15 cellular contexts compared by ENCODE assay signal in genomic region chr11:96257036-96257435, GRCh38.
DNase-seq lines count a peak whose midpoint lies in the region; ATAC-seq and TF ChIP-seq lines count a peak whose summit lies in the region.
"Had no signal": no experiment of that assay in that cellular context is flagged by ENCODE, and none has a peak within 500 bp of the region (broad histone marks: within the 10 kb centered on the region; RNA-seq: fewer than 3 reads in every experiment).

No MANE protein-coding gene starts in this region.

- H3K4me3 Mint-ChIP-seq in activated T-cell treated with anti-CD3 and anti-CD28 coated beads, Interleukin-2, amount 50 U/mL, for 24 hours, result peak overlapping the region; percentile 44
- H3K4me3 Mint-ChIP-seq in effector memory CD8-positive, alpha-beta T cell, result peak overlapping the region; percentile 63 to 78
- H3K4me3 Mint-ChIP-seq in stimulated activated naive B cell treated with anti-CD40 and anti-IgM and Interleukin-4, amounts not matched to agents 10 μg/mL and 1 μg/mL and 100 μg/mL, for 72 hours, result peak overlapping the region in 1 of 2 donors; percentile 57
- no peak overlapping the region for H3K4me3 Mint-ChIP-seq in endothelial cell (ENCODE audit: unreplicated experiment)

- H3K9me3 ChIP-seq in sigmoid colon, result no peaks in the 10 kb centered on the region

- TF ChIP-seq POLR2A in sigmoid colon (IDR thresholded peaks at IDR 0.05), result no peak

- no peak for TF ChIP-seq CTCF in sigmoid colon (IDR thresholded peaks at IDR 0.05)
- TF ChIP-seq CTCF in endothelial cell (IDR thresholded peaks at IDR 0.05; ENCODE audit: unreplicated experiment), result no peak

- ATAC-seq in effector memory CD8-positive, alpha-beta T cell (replicated peaks), result no peak
- ATAC-seq in stimulated activated naive B cell treated with anti-CD40 and anti-IgM and Interleukin-4, amounts not matched to agents 10 μg/mL and 1 μg/mL and 100 μg/mL, for 72 hours (replicated peaks), result no peak

- H3K4me1 Mint-ChIP-seq in activated T-cell treated with anti-CD3 and anti-CD28 coated beads, Interleukin-2, amount 50 U/mL, for 24 hours (ENCODE audit: low read depth), result peaks cover 92% of the 10 kb centered on the region
- H3K4me1 Mint-ChIP-seq in effector memory CD8-positive, alpha-beta T cell (ENCODE audit: low read depth in 2 of 2), result peaks cover 63 to 77% of the 10 kb centered on the region in 2 donors
- H3K4me1 Mint-ChIP-seq in stimulated activated naive B cell treated with anti-CD40 and anti-IgM and Interleukin-4, amounts not matched to agents 10 μg/mL and 1 μg/mL and 100 μg/mL, for 72 hours, result peaks cover 48 to 86% of the 10 kb centered on the region in 2 donors
- H3K4me1 Mint-ChIP-seq in endothelial cell (ENCODE audit: unreplicated experiment), result peaks cover 57% of the 10 kb centered on the region

- no peak overlapping the region for H3K27ac ChIP-seq in sigmoid colon
- H3K27ac ChIP-seq: PC-9 had no signal

- intact Hi-C loops in sigmoid colon (cut with DNase I), result no loop called here

- H3K27me3 ChIP-seq in sigmoid colon, result no peaks in the 10 kb centered on the region

- no peaks in the 10 kb centered on the region for H3K9me3 Mint-ChIP-seq in activated T-cell treated with anti-CD3 and anti-CD28 coated beads, Interleukin-2, amount 50 U/mL, for 24 hours
- H3K9me3 Mint-ChIP-seq in effector memory CD8-positive, alpha-beta T cell, result no peaks in the 10 kb centered on the region
- H3K9me3 Mint-ChIP-seq in stimulated activated naive B cell treated with anti-CD40 and anti-IgM and Interleukin-4, amounts not matched to agents 10 μg/mL and 1 μg/mL and 100 μg/mL, for 72 hours, result peaks cover 0 to 2% of the 10 kb centered on the region in 2 donors
- no peaks in the 10 kb centered on the region for H3K9me3 Mint-ChIP-seq in endothelial cell (ENCODE audit: unreplicated experiment)

- H3K4me1 ChIP-seq in sigmoid colon, result peaks cover 0 to 37% (median 18%) of the 10 kb centered on the region in 4 donors

- TF ChIP-seq EP300 in sigmoid colon (IDR thresholded peaks at IDR 0.05), result no peak

- H3K27ac Mint-ChIP-seq in activated T-cell treated with anti-CD3 and anti-CD28 coated beads, Interleukin-2, amount 50 U/mL, for 24 hours, result peak overlapping the region; percentile 94
- peak overlapping the region; percentile 92 to 94 for H3K27ac Mint-ChIP-seq in effector memory CD8-positive, alpha-beta T cell
- peak overlapping the region; percentile 93 for H3K27ac Mint-ChIP-seq in stimulated activated naive B cell treated with anti-CD40 and anti-IgM and Interleukin-4, amounts not matched to agents 10 μg/mL and 1 μg/mL and 100 μg/mL, for 72 hours
- no peak overlapping the region for H3K27ac Mint-ChIP-seq in endothelial cell (ENCODE audit: unreplicated experiment)

- no peak for DNase-seq in activated T-cell treated with anti-CD3 and anti-CD28 coated beads, Interleukin-2, amount 50 U/mL, for 24 hours
- no peak for DNase-seq in activated T-cell treated with anti-CD3 and anti-CD28 coated beads for 4 hours
- DNase-seq in OCI-M1 (lab: John Stamatoyannopoulos, UW), result peak; percentile 53
- no peak for DNase-seq in effector memory CD8-positive, alpha-beta T cell
- DNase-seq in stimulated activated naive B cell treated with anti-CD40 and anti-IgM and Interleukin-4, amounts not matched to agents 10 μg/mL and 1 μg/mL and 100 μg/mL, for 72 hours, result no peak
- no peak for DNase-seq in amniotic stem cell (lab: John Stamatoyannopoulos, UW)
- DNase-seq in sigmoid colon, result no peak
- DNase-seq in endothelial cell (ENCODE audit: low spot score), result no peak
- DNase-seq: cortex of kidney; foreskin melanocyte; GOT3; NCI-H1930; PC-9; posterior cingulate gyrus; stimulated activated CD4-positive, alpha-beta T cell treated with anti-CD3 and anti-CD28 coated beads, Interleukin-2, amount 100 ng/mL, for 24 hours had no signal

- H3K36me3 Mint-ChIP-seq in activated T-cell treated with anti-CD3 and anti-CD28 coated beads, Interleukin-2, amount 50 U/mL, for 24 hours (ENCODE audit: low read depth), result peaks cover 58% of the 10 kb centered on the region
- peaks cover 10% of the 10 kb centered on the region for H3K36me3 Mint-ChIP-seq in effector memory CD8-positive, alpha-beta T cell (ENCODE audit: insufficient read depth)
- peaks cover 6 to 19% of the 10 kb centered on the region in 2 donors for H3K36me3 Mint-ChIP-seq in stimulated activated naive B cell treated with anti-CD40 and anti-IgM and Interleukin-4, amounts not matched to agents 10 μg/mL and 1 μg/mL and 100 μg/mL, for 72 hours
- H3K36me3 Mint-ChIP-seq in endothelial cell (ENCODE audit: low read depth, unreplicated experiment), result no peaks in the 10 kb centered on the region

- H3K4me3 ChIP-seq in sigmoid colon, result no peak overlapping the region
- H3K4me3 ChIP-seq: PC-9 had no signal

- no peaks in the 10 kb centered on the region for H3K27me3 Mint-ChIP-seq in activated T-cell treated with anti-CD3 and anti-CD28 coated beads, Interleukin-2, amount 50 U/mL, for 24 hours
- H3K27me3 Mint-ChIP-seq in effector memory CD8-positive, alpha-beta T cell, result no peaks in the 10 kb centered on the region
- no peaks in the 10 kb centered on the region for H3K27me3 Mint-ChIP-seq in stimulated activated naive B cell treated with anti-CD40 and anti-IgM and Interleukin-4, amounts not matched to agents 10 μg/mL and 1 μg/mL and 100 μg/mL, for 72 hours
- H3K27me3 Mint-ChIP-seq in endothelial cell (ENCODE audit: unreplicated experiment), result peaks cover 5% of the 10 kb centered on the region

- H3K36me3 ChIP-seq in sigmoid colon, result no peaks in the 10 kb centered on the region
